ENCODE assay signal across 24 cellular contexts in the genomic region with DNA sequence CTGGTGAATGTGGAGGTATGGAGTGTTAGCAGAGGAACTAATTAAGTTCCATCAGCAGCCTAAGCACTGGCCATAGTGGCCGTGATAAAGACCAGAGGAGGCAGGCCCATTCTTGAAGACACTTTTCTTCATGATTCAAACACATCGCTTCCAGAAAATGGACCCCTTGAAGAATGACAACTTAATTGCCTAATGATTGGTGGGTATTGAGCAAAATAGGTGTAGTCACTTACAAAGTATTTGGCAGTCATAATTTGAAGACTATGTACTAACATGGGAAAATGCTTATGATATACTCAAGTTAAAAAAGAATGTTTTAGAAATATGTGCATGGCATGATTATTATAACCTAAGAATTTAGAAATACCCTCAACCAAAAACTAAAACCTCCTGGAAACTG. TPM values are rescaled to one million over a fixed set of nuclear protein-coding genes. Genes with fewer than 3 reads are reported as not detected.
"Had no signal": no experiment of that assay in that cellular context is flagged by ENCODE, and none has a peak within 500 bp of the region (broad histone marks: within the 10 kb centered on the region; RNA-seq: fewer than 3 reads in every experiment).

No MANE protein-coding gene starts in this region.

- H3K27ac ChIP-seq: brain microvascular endothelial cell, Peyer's patch, RWPE1, SJSA1 had no signal

- H3K9me3 ChIP-seq: Peyer's patch, SJSA1 had no signal

- H3K36me3 ChIP-seq: brain microvascular endothelial cell, Peyer's patch, SJSA1 had no signal

- ATAC-seq: activated CD8-positive, alpha-beta memory T cell treated with anti-CD3 and anti-CD28 coated beads, Interleukin-2, amount 10 ng/mL, durations not matched to agents 7 days and 5 days; K562; T-helper 17 cell; WTC11 had no signal

- H3K4me1 ChIP-seq: Peyer's patch, SJSA1 had no signal

- H3K4me3 ChIP-seq: K562, Peyer's patch, SJSA1 had no signal

- DNase-seq: activated CD4-positive, alpha-beta T cell treated with anti-CD3 and anti-CD28 coated beads for 48 hours; activated CD4-positive, alpha-beta T cell treated with anti-CD3 and anti-CD28 coated beads, Interleukin-2, amount 50 U/mL, for 4 hours; activated CD4-positive, CD25-positive, alpha-beta regulatory T cell treated with anti-CD3 and anti-CD28 coated beads, Interleukin-2, amount 50 U/mL, for 72 hours; activated CD8-positive, alpha-beta memory T cell treated with anti-CD3 and anti-CD28 coated beads, Interleukin-2, amount 10 ng/mL, durations not matched to agents 7 days and 5 days; activated effector memory CD4-positive, alpha-beta T cell treated with Interleukin-2 at 50 U/mL for 16 hours; activated naive CD4-positive, alpha-beta T cell; activated T-cell treated with anti-CD3 and anti-CD28 coated beads, Interleukin-2, amount 50 U/mL, for 24 hours; amygdala; brain microvascular endothelial cell; cerebellar nuclear complex; Karpas-422; NCI-H1048; NCI-H1930; NCI-H2171; NCI-H510A treated with DMSO at 0.1 percent for 48 hours; Peyer's patch; SHP77; T-helper 17 cell; T-helper 9 cell had no signal

- H3K27me3 ChIP-seq: brain microvascular endothelial cell, Peyer's patch had no signal

RNA-seq across cellular contexts. Expression of gene MEGF10, which starts 44.8 kb away (rescaled TPM):
- total RNA-seq: activated CD8-positive, alpha-beta memory T cell treated with anti-CD3 and anti-CD28 coated beads, Interleukin-2, amount 10 ng/mL, durations not matched to agents 7 days and 5 days; activated T-helper 1 cell treated with anti-CD3 and anti-CD28 coated beads, Interleukin-12 subunit alpha, Interleukin-12 subunit beta, Interleukin-2, Interleukin-4 antibody, amounts not matched to agents 30 ng/mL and 10 ng/mL and 1 ng/mL, durations not matched to agents 14 hours and 24 hours and 36 hours; T-helper 17 cell had no signal
- polyA plus RNA-seq: K562 had no signal
